29 cellular contexts compared by ENCODE assay signal in genomic region chr6:152147269-152147668, GRCh38.
A peak's percentile ranks its signal among the peaks of the same experiment; 100 is the strongest.
DNase-seq lines count a peak whose midpoint lies in the region; ATAC-seq lines count a peak whose summit lies in the region.
"Had no signal": no experiment of that assay in that cellular context is flagged by ENCODE, and none has a peak within 500 bp of the region (broad histone marks: within the 10 kb centered on the region; RNA-seq: fewer than 3 reads in every experiment).

No MANE protein-coding gene starts in this region.

- no peaks in the 10 kb centered on the region for H3K27me3 Mint-ChIP-seq in central memory CD8-positive, alpha-beta T cell
- no peaks in the 10 kb centered on the region for H3K27me3 Mint-ChIP-seq in naive thymus-derived CD4-positive, alpha-beta T cell
- H3K27me3 Mint-ChIP-seq in stimulated activated naive B cell treated with anti-CD40 and anti-IgM and Interleukin-4, amounts not matched to agents 10 μg/mL and 1 μg/mL and 100 μg/mL, for 72 hours = no peaks in the 10 kb centered on the region
- H3K27me3 Mint-ChIP-seq: activated CD4-positive, alpha-beta memory T cell treated with anti-CD3 and anti-CD28 coated beads, Interleukin-2, amount 10 ng/mL, durations not matched to agents 7 days and 5 days; activated naive CD8-positive, alpha-beta T cell treated with anti-CD3 and anti-CD28 coated beads, Interleukin-2, amount 50 U/mL, for 24 hours; dendritic cell treated with granulocyte-macrophage colony-stimulating factor and Interleukin-4, amounts not matched to agents 40 ng/mL and 50 ng/mL, for 4 days; progenitor cell of endocrine pancreas had no signal

- H3K36me3 ChIP-seq in naive thymus-derived CD4-positive, alpha-beta T cell (ENCODE audit: control insufficient read depth in 2 of 3, insufficient read depth in 3 of 3, low read length in 3 of 3) = peaks cover 40 to 91% (median 57%) of the 10 kb centered on the region in 3 experiments

- intact Hi-C loops in Right ventricle myocardium inferior (cut with DNase I) = no loop called here
- intact Hi-C loops in cardiac septum (cut with DNase I) = no loop called here
- intact Hi-C loops in naive thymus-derived CD4-positive, alpha-beta T cell (cut with micrococcal nuclease) = no loop called here

- H3K4me1 Mint-ChIP-seq in central memory CD8-positive, alpha-beta T cell = peaks cover 7% of the 10 kb centered on the region
- H3K4me1 Mint-ChIP-seq in naive thymus-derived CD4-positive, alpha-beta T cell = peaks cover 0 to 12% (median 0%) of the 10 kb centered on the region in 7 donors
- H3K4me1 Mint-ChIP-seq in stimulated activated naive B cell treated with anti-CD40 and anti-IgM and Interleukin-4, amounts not matched to agents 10 μg/mL and 1 μg/mL and 100 μg/mL, for 72 hours = peaks cover 5 to 8% of the 10 kb centered on the region in 2 donors
- H3K4me1 Mint-ChIP-seq: activated CD4-positive, alpha-beta memory T cell treated with anti-CD3 and anti-CD28 coated beads, Interleukin-2, amount 10 ng/mL, durations not matched to agents 7 days and 5 days; activated naive CD8-positive, alpha-beta T cell treated with anti-CD3 and anti-CD28 coated beads, Interleukin-2, amount 50 U/mL, for 24 hours; endodermal cell had no signal

- peaks cover 91% of the 10 kb centered on the region for H3K36me3 Mint-ChIP-seq in central memory CD8-positive, alpha-beta T cell (ENCODE audit: insufficient read depth)
- H3K36me3 Mint-ChIP-seq in naive thymus-derived CD4-positive, alpha-beta T cell = peaks cover 17 to 74% (median 51%) of the 10 kb centered on the region in 5 donors
- H3K36me3 Mint-ChIP-seq in stimulated activated naive B cell treated with anti-CD40 and anti-IgM and Interleukin-4, amounts not matched to agents 10 μg/mL and 1 μg/mL and 100 μg/mL, for 72 hours = peaks cover 32 to 48% of the 10 kb centered on the region in 2 donors

- CTCF ChIA-PET in naive thymus-derived CD4-positive, alpha-beta T cell (lab: Charles Lee) = no interaction called here

- no peaks in the 10 kb centered on the region for H3K9me3 Mint-ChIP-seq in central memory CD8-positive, alpha-beta T cell
- H3K9me3 Mint-ChIP-seq in naive thymus-derived CD4-positive, alpha-beta T cell = no peaks in the 10 kb centered on the region
- H3K9me3 Mint-ChIP-seq in stimulated activated naive B cell treated with anti-CD40 and anti-IgM and Interleukin-4, amounts not matched to agents 10 μg/mL and 1 μg/mL and 100 μg/mL, for 72 hours = no peaks in the 10 kb centered on the region
- H3K9me3 Mint-ChIP-seq: activated CD4-positive, alpha-beta memory T cell treated with anti-CD3 and anti-CD28 coated beads, Interleukin-2, amount 10 ng/mL, durations not matched to agents 7 days and 5 days; activated naive CD8-positive, alpha-beta T cell treated with anti-CD3 and anti-CD28 coated beads, Interleukin-2, amount 50 U/mL, for 24 hours; dendritic cell treated with granulocyte-macrophage colony-stimulating factor and Interleukin-4, amounts not matched to agents 40 ng/mL and 50 ng/mL, for 4 days; endodermal cell; T-helper 2 cell treated with Interferon-gamma antibody and Interleukin-4, amounts not matched to agents 5 μg/mL and 100 μg/mL, for 36 hours had no signal

- H3K27ac Mint-ChIP-seq in central memory CD8-positive, alpha-beta T cell (ENCODE audit: low read depth) = peak overlapping the region; percentile 87
- H3K27ac Mint-ChIP-seq in naive thymus-derived CD4-positive, alpha-beta T cell = peak overlapping the region in 7 of 9 donors; percentile 19 to 81 (median 52)
- peak overlapping the region; percentile 39 for H3K27ac Mint-ChIP-seq in stimulated activated naive B cell treated with anti-CD40 and anti-IgM and Interleukin-4, amounts not matched to agents 10 μg/mL and 1 μg/mL and 100 μg/mL, for 72 hours
- H3K27ac Mint-ChIP-seq: activated CD4-positive, alpha-beta memory T cell treated with anti-CD3 and anti-CD28 coated beads, Interleukin-2, amount 10 ng/mL, durations not matched to agents 7 days and 5 days; activated naive CD8-positive, alpha-beta T cell treated with anti-CD3 and anti-CD28 coated beads, Interleukin-2, amount 50 U/mL, for 24 hours; dendritic cell treated with granulocyte-macrophage colony-stimulating factor and Interleukin-4, amounts not matched to agents 40 ng/mL and 50 ng/mL, for 4 days; endodermal cell; progenitor cell of endocrine pancreas; T-helper 2 cell treated with Interferon-gamma antibody and Interleukin-4, amounts not matched to agents 5 μg/mL and 100 μg/mL, for 36 hours had no signal

- H3K4me1 ChIP-seq in naive thymus-derived CD4-positive, alpha-beta T cell (ENCODE audit: control insufficient read depth in 2 of 2, insufficient read depth in 2 of 2, low read length in 2 of 2) = no peaks in the 10 kb centered on the region
- H3K4me1 ChIP-seq: lower lobe of right lung had no signal

- no peak overlapping the region for H3K4me3 Mint-ChIP-seq in central memory CD8-positive, alpha-beta T cell
- H3K4me3 Mint-ChIP-seq in naive thymus-derived CD4-positive, alpha-beta T cell = no peak overlapping the region
- no peak overlapping the region for H3K4me3 Mint-ChIP-seq in stimulated activated naive B cell treated with anti-CD40 and anti-IgM and Interleukin-4, amounts not matched to agents 10 μg/mL and 1 μg/mL and 100 μg/mL, for 72 hours
- H3K4me3 Mint-ChIP-seq: activated CD4-positive, alpha-beta memory T cell treated with anti-CD3 and anti-CD28 coated beads, Interleukin-2, amount 10 ng/mL, durations not matched to agents 7 days and 5 days; activated naive CD8-positive, alpha-beta T cell treated with anti-CD3 and anti-CD28 coated beads, Interleukin-2, amount 50 U/mL, for 24 hours; dendritic cell treated with granulocyte-macrophage colony-stimulating factor and Interleukin-4, amounts not matched to agents 40 ng/mL and 50 ng/mL, for 4 days; endodermal cell; T-helper 2 cell treated with Interferon-gamma antibody and Interleukin-4, amounts not matched to agents 5 μg/mL and 100 μg/mL, for 36 hours had no signal

- H3K4me3 ChIP-seq in naive thymus-derived CD4-positive, alpha-beta T cell (ENCODE audit: low read length) = no peak overlapping the region
- H3K4me3 ChIP-seq: GM12878, lower lobe of right lung, mucosa of descending colon, PC-9, tibial artery had no signal

- no peak for DNase-seq in Right ventricle myocardium inferior (ENCODE audit: missing footprints)
- DNase-seq in cardiac septum (ENCODE audit: low spot score) = no peak
- no peak for DNase-seq in central memory CD8-positive, alpha-beta T cell (ENCODE audit: low spot score in 2 of 2)
- DNase-seq in naive thymus-derived CD4-positive, alpha-beta T cell = no peak
- no peak for DNase-seq in stimulated activated naive B cell treated with anti-CD40 and anti-IgM and Interleukin-4, amounts not matched to agents 10 μg/mL and 1 μg/mL and 100 μg/mL, for 72 hours
- no peak for DNase-seq in middle frontal gyrus (ENCODE audit: extremely low spot score, low spot score)
- DNase-seq: activated CD4-positive, alpha-beta memory T cell treated with anti-CD3 and anti-CD28 coated beads, Interleukin-2, amount 10 ng/mL, durations not matched to agents 7 days and 5 days; activated CD4-positive, alpha-beta T cell treated with anti-CD3 and anti-CD28 coated beads for 1 hour; activated naive CD8-positive, alpha-beta T cell treated with anti-CD3 and anti-CD28 coated beads, Interleukin-2, amount 50 U/mL, for 24 hours; central memory CD4-positive, alpha-beta T cell; DMS153; endodermal cell; H7; lower lobe of right lung; mucosa of descending colon; NCI-H146; NCI-H345; NCI-H69; PC-9; stimulated activated CD4-positive, alpha-beta T cell treated with anti-CD3 and anti-CD28 coated beads, Interleukin-12 subunit alpha, Interleukin-12 subunit beta, amount 100 ng/mL, for 4 hours; stimulated activated CD4-positive, alpha-beta T cell treated with anti-CD3 and anti-CD28 coated beads, Interleukin-2, amount 100 ng/mL, for 48 hours; tibial artery had no signal

- POLR2A ChIA-PET in naive thymus-derived CD4-positive, alpha-beta T cell (lab: Charles Lee) = no interaction called here

- ATAC-seq in Right ventricle myocardium inferior (peak; percentile 50), HG03432 (IDR thresholded peaks at IDR 0.05; ENCODE audit: unreplicated experiment) (no peak), GM21576 (IDR thresholded peaks at IDR 0.05; ENCODE audit: unreplicated experiment) (no peak)
- no peak for ATAC-seq in central memory CD8-positive, alpha-beta T cell (replicated peaks; ENCODE audit: extremely low read depth, poor library complexity, severe bottlenecking)
- no peak for ATAC-seq in naive thymus-derived CD4-positive, alpha-beta T cell
- no peak for ATAC-seq in stimulated activated naive B cell treated with anti-CD40 and anti-IgM and Interleukin-4, amounts not matched to agents 10 μg/mL and 1 μg/mL and 100 μg/mL, for 72 hours (replicated peaks)
- ATAC-seq: activated naive CD8-positive, alpha-beta T cell treated with anti-CD3 and anti-CD28 coated beads, Interleukin-2, amount 50 U/mL, for 24 hours; GM12878; lower lobe of right lung; mucosa of descending colon; sciatic nerve had no signal

- H3K27ac ChIP-seq in naive thymus-derived CD4-positive, alpha-beta T cell (ENCODE audit: low read depth, low read length) = no peak overlapping the region
- H3K27ac ChIP-seq: lower lobe of right lung, PC-9, tibial artery had no signal

- no peaks in the 10 kb centered on the region for H3K9me3 ChIP-seq in naive thymus-derived CD4-positive, alpha-beta T cell (ENCODE audit: control insufficient read depth in 2 of 3, low read length in 3 of 3)
- H3K9me3 ChIP-seq: lower lobe of right lung, mucosa of descending colon, tibial artery had no signal

- no peaks in the 10 kb centered on the region for H3K27me3 ChIP-seq in naive thymus-derived CD4-positive, alpha-beta T cell (ENCODE audit: control insufficient read depth in 2 of 2, insufficient read depth in 2 of 2, low read length in 2 of 2)
- H3K27me3 ChIP-seq: tibial artery had no signal
